12 cellular contexts compared by ENCODE assay signal in genomic region chr12:131074221-131075083, GRCh38.
A peak's percentile ranks its signal among the peaks of the same experiment; 100 is the strongest.
DNase-seq lines count a peak whose midpoint lies in the region; ATAC-seq and TF ChIP-seq lines count a peak whose summit lies in the region.
"Had no signal": no experiment of that assay in that cellular context is flagged by ENCODE, and none has a peak within 500 bp of the region (broad histone marks: within the 10 kb centered on the region; RNA-seq: fewer than 3 reads in every experiment).

No MANE protein-coding gene starts in this region.

- no peak overlapping the region for H2AFZ ChIP-seq in hepatocyte

- no peaks in the 10 kb centered on the region for H4K20me1 ChIP-seq in hepatocyte (ENCODE audit: insufficient read depth, poor library complexity, severe bottlenecking)

- no peaks in the 10 kb centered on the region for H3K79me2 ChIP-seq in hepatocyte

- H3K27ac ChIP-seq in hepatocyte = no peak overlapping the region
- no peak overlapping the region for H3K27ac ChIP-seq in stomach

- H3K27me3 ChIP-seq in hepatocyte = no peaks in the 10 kb centered on the region
- no peaks in the 10 kb centered on the region for H3K27me3 ChIP-seq in stomach

- DNase-seq in GM12865 (ENCODE audit: low read depth) (peak; percentile 40), SK-N-DZ (ENCODE audit: low spot score) (peak; percentile 88), hepatocyte (ENCODE audit: low spot score) (peak; percentile 27), stomach (peak; percentile 24), pons (ENCODE audit: low spot score) (no peak), NCI-H2171 treated with DMSO at 0.1 percent for 48 hours (lab: John Stamatoyannopoulos, UW) (no peak)
- DNase-seq in activated naive CD4-positive, alpha-beta T cell (lab: John Stamatoyannopoulos, UW) = no peak
- DNase-seq: activated CD4-positive, alpha-beta T cell treated with anti-CD3 and anti-CD28 coated beads for 4 hours; CD4-positive, alpha-beta memory T cell; stimulated activated CD4-positive, alpha-beta T cell treated with anti-CD3 and anti-CD28 coated beads, Interleukin-4, amount 100 ng/mL, for 1 hour; SW 1271 had no signal

- no peaks in the 10 kb centered on the region for H3K9me2 ChIP-seq in hepatocyte (replicated peaks; ENCODE audit: insufficient read depth)

- no peak for ATAC-seq in HG03442 (IDR thresholded peaks at IDR 0.05; ENCODE audit: unreplicated experiment)

- no peak overlapping the region for H3K4me2 ChIP-seq in hepatocyte

- TF ChIP-seq EP300 in stomach (IDR thresholded peaks at IDR 0.05) = no peak

- H3K4me1 ChIP-seq in hepatocyte (ENCODE audit: insufficient read depth) (no peaks in the 10 kb centered on the region), stomach (no peaks in the 10 kb centered on the region)

- TF ChIP-seq POLR2A in stomach (IDR thresholded peaks at IDR 0.05) = no peak

- no peak for TF ChIP-seq CTCF in GM12865 (IDR thresholded peaks at IDR 0.05; ENCODE audit: insufficient read depth, low read depth, low read length, missing control alignments)
- TF ChIP-seq CTCF in hepatocyte (IDR thresholded peaks at IDR 0.05; ENCODE audit: poor library complexity) = no peak
- no peak for TF ChIP-seq CTCF in stomach (IDR thresholded peaks at IDR 0.05)

- H3K4me3 ChIP-seq in GM12865 (ENCODE audit: low read depth, low read length) = no peak overlapping the region
- no peak overlapping the region for H3K4me3 ChIP-seq in hepatocyte
- H3K4me3 ChIP-seq in stomach = no peak overlapping the region

- H3K9me3 ChIP-seq in hepatocyte (ENCODE audit: low read depth) = no peaks in the 10 kb centered on the region
- H3K9me3 ChIP-seq in stomach = no peaks in the 10 kb centered on the region

- intact Hi-C loops in stomach (cut with DNase I; ENCODE audit: low total_unique reads) = no loop called here

- 82% methylated on average over 18 of the region's 18 CpGs for WGBS in hepatocyte (ENCODE audit: low lambda C conversion rate, missing lambda C conversion rate)
- WGBS in stomach, 5 donors = 56 to 66% (median 61%) methylated on average over 18 of the region's 18 CpGs

- H3K36me3 ChIP-seq in hepatocyte (replicated peaks; ENCODE audit: insufficient read depth, low read depth) = no peaks in the 10 kb centered on the region
- peaks cover 0 to 28% (median 0%) of the 10 kb centered on the region in 4 donors for H3K36me3 ChIP-seq in stomach

Comparison
In these comparisons a context has a peak if more than half of its experiments do, and no peak if none do; other contexts are left out.
1. DNase-seq: peak in GM12865 (single experiment), SK-N-DZ (single experiment), hepatocyte (single experiment) and stomach (single experiment); none in activated naive CD4-positive, alpha-beta T cell (0 of 4), pons (single experiment) and NCI-H2171 treated with DMSO at 0.1 percent for 48 hours (single experiment).